Comparison of ENCODE assay signal across 1 cellular context in the genomic region with DNA sequence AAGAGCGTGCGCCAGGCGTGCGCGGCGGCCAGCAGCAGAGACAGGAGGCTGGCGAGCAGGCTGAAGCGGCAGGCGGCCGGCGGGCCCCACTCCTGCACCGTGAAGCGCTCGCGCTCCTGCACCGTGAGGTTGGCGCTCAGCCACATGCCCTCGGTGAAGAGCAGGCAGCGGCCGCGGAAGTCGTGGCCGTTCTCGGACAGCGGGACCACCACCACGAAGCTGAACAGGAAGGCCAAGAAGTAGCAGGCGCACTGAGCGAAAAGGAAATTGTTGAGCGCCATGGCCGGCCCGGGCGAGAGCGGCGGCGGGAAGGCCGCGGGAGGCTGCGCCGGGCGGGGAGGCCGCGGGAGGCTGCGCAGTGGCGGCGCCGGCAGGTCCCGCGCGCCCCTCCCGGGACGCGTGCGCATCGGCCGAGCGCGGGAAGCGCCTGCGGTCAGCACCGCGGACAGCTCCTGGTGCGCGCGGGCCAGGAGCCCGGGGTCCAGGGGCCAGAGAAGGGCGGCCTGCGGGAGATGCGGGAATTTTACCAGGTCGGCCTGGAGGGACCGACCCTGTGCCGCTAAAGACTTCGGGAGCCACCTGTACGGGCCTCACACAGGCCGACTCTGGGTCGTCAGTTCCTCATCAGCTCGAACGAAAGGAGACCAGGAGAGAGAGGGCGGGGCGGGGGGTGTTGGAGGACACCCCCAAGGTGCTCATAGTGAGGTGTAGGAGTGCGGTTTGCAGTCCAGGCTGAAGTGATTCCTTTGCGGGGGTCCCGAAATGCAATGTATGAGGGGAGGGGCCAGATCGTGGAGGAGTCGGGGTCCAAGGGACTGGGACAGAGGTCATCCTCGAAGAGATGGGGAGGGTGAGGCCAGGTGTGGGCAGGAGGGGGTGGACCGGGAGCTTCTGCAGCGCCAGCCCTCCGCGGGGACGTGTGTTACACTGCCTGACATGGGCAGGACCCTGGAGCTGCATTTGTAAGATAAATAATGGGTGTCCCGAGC.
TF ChIP-seq lines count a peak whose summit lies in the region.

A gene (minus strand): TSS at position 312 of the 989 bp plus-strand sequence. CDS start 31 bp downstream, at position 281.

TF ChIP-seq in HepG2, 621 proteins besides CTCF, POLR2A, EP300 and RAD21 (continued from another document and continues in another):
- TF ChIP-seq, protein P1, sequence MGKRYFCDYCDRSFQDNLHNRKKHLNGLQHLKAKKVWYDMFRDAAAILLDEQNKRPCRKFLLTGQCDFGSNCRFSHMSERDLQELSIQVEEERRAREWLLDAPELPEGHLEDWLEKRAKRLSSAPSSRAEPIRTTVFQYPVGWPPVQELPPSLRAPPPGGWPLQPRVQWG (CRISPR knock-in tag; IDR thresholded peaks at IDR 0.05; ENCODE audit: borderline replicate concordance, low read depth), result no peak
- TF ChIP-seq ZSCAN31 (CRISPR knock-in tag; IDR thresholded peaks at IDR 0.05; ENCODE audit: low read depth) (no peak), TCF7 (IDR thresholded peaks at IDR 0.05; ENCODE audit: low read depth) (no peak), KLF12 (CRISPR knock-in tag; IDR thresholded peaks at IDR 0.05; ENCODE audit: borderline replicate concordance) (no peak), BORCS8-MEF2B (CRISPR knock-in tag; IDR thresholded peaks at IDR 0.05) (no peak), KDM6A (CRISPR knock-in tag; IDR thresholded peaks at IDR 0.05; ENCODE audit: low read depth) (no peak), HIVEP1 (CRISPR knock-in tag; IDR thresholded peaks at IDR 0.05) (no peak), NPAS2 (CRISPR knock-in tag; IDR thresholded peaks at IDR 0.05; ENCODE audit: borderline replicate concordance) (no peak), FOXC1 (CRISPR knock-in tag; IDR thresholded peaks at IDR 0.05; ENCODE audit: borderline replicate concordance) (no peak), DPF2 (CRISPR knock-in tag; IDR thresholded peaks at IDR 0.05; ENCODE audit: borderline replicate concordance, low read depth) (no peak), ZNF766 (CRISPR knock-in tag; IDR thresholded peaks at IDR 0.05; ENCODE audit: borderline replicate concordance) (peak; percentile 58; the same call in 1 of the 2 replicates), GABPB1 (CRISPR knock-in tag; IDR thresholded peaks at IDR 0.05) (peak; percentile 42; the same call in 1 of the 2 replicates), PAF1 (CRISPR knock-in tag; IDR thresholded peaks at IDR 0.05) (no peak), MTF2 (CRISPR knock-in tag; IDR thresholded peaks at IDR 0.05; ENCODE audit: borderline replicate concordance) (no peak), NR3C1 (CRISPR knock-in tag; IDR thresholded peaks at IDR 0.05) (no peak), POGZ (CRISPR knock-in tag; IDR thresholded peaks at IDR 0.05) (no peak), ZNF329 (CRISPR knock-in tag; IDR thresholded peaks at IDR 0.05; ENCODE audit: low read depth) (no peak), JARID2 (CRISPR knock-in tag; IDR thresholded peaks at IDR 0.05; ENCODE audit: insufficient replicate concordance) (no peak), SSRP1 (CRISPR knock-in tag; IDR thresholded peaks at IDR 0.05) (no peak), REL (CRISPR knock-in tag; conservative IDR thresholded peaks at IDR 0.05) (no peak), ZNF24 (IDR thresholded peaks at IDR 0.05) (no peak), ZC3H4 (CRISPR knock-in tag; IDR thresholded peaks at IDR 0.05; ENCODE audit: borderline replicate concordance) (no peak), RBFOX2 (IDR thresholded peaks at IDR 0.05; ENCODE audit: low read depth, low read length) (no peak), KLF13 (CRISPR knock-in tag; IDR thresholded peaks at IDR 0.05) (no peak)
- TF ChIP-seq, protein P2, sequence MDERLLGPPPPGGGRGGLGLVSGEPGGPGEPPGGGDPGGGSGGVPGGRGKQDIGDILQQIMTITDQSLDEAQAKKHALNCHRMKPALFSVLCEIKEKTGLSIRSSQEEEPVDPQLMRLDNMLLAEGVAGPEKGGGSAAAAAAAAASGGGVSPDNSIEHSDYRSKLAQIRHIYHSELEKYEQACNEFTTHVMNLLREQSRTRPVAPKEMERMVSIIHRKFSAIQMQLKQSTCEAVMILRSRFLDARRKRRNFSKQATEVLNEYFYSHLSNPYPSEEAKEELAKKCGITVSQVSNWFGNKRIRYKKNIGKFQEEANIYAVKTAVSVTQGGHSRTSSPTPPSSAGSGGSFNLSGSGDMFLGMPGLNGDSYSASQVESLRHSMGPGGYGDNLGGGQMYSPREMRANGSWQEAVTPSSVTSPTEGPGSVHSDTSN (CRISPR knock-in tag; IDR thresholded peaks at IDR 0.05), result no peak
- TF ChIP-seq, protein P3, sequence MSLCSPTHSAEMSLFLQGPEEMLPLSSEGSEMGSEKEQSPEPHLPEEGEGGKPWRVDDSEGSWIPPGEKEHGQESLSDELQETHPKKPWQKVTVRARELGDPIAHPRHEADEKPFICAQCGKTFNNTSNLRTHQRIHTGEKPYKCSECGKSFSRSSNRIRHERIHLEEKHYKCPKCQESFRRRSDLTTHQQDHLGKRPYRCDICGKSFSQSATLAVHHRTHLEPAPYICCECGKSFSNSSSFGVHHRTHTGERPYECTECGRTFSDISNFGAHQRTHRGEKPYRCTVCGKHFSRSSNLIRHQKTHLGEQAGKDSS (CRISPR knock-in tag; IDR thresholded peaks at IDR 0.05; ENCODE audit: borderline replicate concordance, low read depth), result peak; percentile 37; the same call in 1 of the 2 replicates
- TF ChIP-seq, protein P4, sequence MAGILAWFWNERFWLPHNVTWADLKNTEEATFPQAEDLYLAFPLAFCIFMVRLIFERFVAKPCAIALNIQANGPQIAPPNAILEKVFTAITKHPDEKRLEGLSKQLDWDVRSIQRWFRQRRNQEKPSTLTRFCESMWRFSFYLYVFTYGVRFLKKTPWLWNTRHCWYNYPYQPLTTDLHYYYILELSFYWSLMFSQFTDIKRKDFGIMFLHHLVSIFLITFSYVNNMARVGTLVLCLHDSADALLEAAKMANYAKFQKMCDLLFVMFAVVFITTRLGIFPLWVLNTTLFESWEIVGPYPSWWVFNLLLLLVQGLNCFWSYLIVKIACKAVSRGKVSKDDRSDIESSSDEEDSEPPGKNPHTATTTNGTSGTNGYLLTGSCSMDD (CRISPR knock-in tag; IDR thresholded peaks at IDR 0.05), result no peak
- TF ChIP-seq, protein P5, sequence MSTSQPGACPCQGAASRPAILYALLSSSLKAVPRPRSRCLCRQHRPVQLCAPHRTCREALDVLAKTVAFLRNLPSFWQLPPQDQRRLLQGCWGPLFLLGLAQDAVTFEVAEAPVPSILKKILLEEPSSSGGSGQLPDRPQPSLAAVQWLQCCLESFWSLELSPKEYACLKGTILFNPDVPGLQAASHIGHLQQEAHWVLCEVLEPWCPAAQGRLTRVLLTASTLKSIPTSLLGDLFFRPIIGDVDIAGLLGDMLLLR (CRISPR knock-in tag; IDR thresholded peaks at IDR 0.05), result no peak
- TF ChIP-seq, protein P6, sequence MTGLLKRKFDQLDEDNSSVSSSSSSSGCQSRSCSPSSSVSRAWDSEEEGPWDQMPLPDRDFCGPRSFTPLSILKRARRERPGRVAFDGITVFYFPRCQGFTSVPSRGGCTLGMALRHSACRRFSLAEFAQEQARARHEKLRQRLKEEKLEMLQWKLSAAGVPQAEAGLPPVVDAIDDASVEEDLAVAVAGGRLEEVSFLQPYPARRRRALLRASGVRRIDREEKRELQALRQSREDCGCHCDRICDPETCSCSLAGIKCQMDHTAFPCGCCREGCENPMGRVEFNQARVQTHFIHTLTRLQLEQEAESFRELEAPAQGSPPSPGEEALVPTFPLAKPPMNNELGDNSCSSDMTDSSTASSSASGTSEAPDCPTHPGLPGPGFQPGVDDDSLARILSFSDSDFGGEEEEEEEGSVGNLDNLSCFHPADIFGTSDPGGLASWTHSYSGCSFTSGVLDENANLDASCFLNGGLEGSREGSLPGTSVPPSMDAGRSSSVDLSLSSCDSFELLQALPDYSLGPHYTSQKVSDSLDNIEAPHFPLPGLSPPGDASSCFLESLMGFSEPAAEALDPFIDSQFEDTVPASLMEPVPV (CRISPR knock-in tag; IDR thresholded peaks at IDR 0.05), result no peak
- TF ChIP-seq, protein P7, sequence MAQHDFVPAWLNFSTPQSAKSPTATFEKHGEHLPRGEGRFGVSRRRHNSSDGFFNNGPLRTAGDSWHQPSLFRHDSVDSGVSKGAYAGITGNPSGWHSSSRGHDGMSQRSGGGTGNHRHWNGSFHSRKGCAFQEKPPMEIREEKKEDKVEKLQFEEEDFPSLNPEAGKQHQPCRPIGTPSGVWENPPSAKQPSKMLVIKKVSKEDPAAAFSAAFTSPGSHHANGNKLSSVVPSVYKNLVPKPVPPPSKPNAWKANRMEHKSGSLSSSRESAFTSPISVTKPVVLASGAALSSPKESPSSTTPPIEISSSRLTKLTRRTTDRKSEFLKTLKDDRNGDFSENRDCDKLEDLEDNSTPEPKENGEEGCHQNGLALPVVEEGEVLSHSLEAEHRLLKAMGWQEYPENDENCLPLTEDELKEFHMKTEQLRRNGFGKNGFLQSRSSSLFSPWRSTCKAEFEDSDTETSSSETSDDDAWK (CRISPR knock-in tag; IDR thresholded peaks at IDR 0.05), result no peak
- TF ChIP-seq, protein P8, sequence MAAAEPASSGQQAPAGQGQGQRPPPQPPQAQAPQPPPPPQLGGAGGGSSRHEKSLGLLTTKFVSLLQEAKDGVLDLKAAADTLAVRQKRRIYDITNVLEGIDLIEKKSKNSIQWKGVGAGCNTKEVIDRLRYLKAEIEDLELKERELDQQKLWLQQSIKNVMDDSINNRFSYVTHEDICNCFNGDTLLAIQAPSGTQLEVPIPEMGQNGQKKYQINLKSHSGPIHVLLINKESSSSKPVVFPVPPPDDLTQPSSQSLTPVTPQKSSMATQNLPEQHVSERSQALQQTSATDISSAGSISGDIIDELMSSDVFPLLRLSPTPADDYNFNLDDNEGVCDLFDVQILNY (CRISPR knock-in tag; conservative IDR thresholded peaks at IDR 0.05), result peak; percentile 87
- TF ChIP-seq, protein P9, sequence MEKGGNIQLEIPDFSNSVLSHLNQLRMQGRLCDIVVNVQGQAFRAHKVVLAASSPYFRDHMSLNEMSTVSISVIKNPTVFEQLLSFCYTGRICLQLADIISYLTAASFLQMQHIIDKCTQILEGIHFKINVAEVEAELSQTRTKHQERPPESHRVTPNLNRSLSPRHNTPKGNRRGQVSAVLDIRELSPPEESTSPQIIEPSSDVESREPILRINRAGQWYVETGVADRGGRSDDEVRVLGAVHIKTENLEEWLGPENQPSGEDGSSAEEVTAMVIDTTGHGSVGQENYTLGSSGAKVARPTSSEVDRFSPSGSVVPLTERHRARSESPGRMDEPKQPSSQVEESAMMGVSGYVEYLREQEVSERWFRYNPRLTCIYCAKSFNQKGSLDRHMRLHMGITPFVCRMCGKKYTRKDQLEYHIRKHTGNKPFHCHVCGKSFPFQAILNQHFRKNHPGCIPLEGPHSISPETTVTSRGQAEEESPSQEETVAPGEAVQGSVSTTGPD (CRISPR knock-in tag; IDR thresholded peaks at IDR 0.05), result no peak
- TF ChIP-seq, protein P10, sequence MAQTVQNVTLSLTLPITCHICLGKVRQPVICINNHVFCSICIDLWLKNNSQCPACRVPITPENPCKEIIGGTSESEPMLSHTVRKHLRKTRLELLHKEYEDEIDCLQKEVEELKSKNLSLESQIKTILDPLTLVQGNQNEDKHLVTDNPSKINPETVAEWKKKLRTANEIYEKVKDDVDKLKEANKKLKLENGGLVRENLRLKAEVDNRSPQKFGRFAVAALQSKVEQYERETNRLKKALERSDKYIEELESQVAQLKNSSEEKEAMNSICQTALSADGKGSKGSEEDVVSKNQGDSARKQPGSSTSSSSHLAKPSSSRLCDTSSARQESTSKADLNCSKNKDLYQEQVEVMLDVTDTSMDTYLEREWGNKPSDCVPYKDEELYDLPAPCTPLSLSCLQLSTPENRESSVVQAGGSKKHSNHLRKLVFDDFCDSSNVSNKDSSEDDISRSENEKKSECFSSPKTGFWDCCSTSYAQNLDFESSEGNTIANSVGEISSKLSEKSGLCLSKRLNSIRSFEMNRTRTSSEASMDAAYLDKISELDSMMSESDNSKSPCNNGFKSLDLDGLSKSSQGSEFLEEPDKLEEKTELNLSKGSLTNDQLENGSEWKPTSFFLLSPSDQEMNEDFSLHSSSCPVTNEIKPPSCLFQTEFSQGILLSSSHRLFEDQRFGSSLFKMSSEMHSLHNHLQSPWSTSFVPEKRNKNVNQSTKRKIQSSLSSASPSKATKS (CRISPR knock-in tag; IDR thresholded peaks at IDR 0.05), result no peak
- TF ChIP-seq, protein P11, sequence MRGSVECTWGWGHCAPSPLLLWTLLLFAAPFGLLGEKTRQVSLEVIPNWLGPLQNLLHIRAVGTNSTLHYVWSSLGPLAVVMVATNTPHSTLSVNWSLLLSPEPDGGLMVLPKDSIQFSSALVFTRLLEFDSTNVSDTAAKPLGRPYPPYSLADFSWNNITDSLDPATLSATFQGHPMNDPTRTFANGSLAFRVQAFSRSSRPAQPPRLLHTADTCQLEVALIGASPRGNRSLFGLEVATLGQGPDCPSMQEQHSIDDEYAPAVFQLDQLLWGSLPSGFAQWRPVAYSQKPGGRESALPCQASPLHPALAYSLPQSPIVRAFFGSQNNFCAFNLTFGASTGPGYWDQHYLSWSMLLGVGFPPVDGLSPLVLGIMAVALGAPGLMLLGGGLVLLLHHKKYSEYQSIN (CRISPR knock-in tag; IDR thresholded peaks at IDR 0.05; ENCODE audit: borderline replicate concordance), result no peak
- TF ChIP-seq, protein P12, sequence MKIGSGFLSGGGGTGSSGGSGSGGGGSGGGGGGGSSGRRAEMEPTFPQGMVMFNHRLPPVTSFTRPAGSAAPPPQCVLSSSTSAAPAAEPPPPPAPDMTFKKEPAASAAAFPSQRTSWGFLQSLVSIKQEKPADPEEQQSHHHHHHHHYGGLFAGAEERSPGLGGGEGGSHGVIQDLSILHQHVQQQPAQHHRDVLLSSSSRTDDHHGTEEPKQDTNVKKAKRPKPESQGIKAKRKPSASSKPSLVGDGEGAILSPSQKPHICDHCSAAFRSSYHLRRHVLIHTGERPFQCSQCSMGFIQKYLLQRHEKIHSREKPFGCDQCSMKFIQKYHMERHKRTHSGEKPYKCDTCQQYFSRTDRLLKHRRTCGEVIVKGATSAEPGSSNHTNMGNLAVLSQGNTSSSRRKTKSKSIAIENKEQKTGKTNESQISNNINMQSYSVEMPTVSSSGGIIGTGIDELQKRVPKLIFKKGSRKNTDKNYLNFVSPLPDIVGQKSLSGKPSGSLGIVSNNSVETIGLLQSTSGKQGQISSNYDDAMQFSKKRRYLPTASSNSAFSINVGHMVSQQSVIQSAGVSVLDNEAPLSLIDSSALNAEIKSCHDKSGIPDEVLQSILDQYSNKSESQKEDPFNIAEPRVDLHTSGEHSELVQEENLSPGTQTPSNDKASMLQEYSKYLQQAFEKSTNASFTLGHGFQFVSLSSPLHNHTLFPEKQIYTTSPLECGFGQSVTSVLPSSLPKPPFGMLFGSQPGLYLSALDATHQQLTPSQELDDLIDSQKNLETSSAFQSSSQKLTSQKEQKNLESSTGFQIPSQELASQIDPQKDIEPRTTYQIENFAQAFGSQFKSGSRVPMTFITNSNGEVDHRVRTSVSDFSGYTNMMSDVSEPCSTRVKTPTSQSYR (CRISPR knock-in tag; IDR thresholded peaks at IDR 0.05; ENCODE audit: borderline replicate concordance), result no peak
